ENCODE assay signal across 28 cellular contexts in genomic region chr6:121515615-121516265, GRCh38.
A peak's percentile ranks its signal among the peaks of the same experiment; 100 is the strongest.
DNase-seq lines count a peak whose midpoint lies in the region; ATAC-seq, FAIRE-seq and TF ChIP-seq lines count a peak whose summit lies in the region.
"Had no signal": no experiment of that assay in that cellular context is flagged by ENCODE, and none has a peak within 500 bp of the region (broad histone marks: within the 10 kb centered on the region; RNA-seq: fewer than 3 reads in every experiment).

No MANE protein-coding gene starts in this region.

- peaks cover 12% of the 10 kb centered on the region for H3K4me1 ChIP-seq in mesodermal cell (ENCODE audit: control insufficient read depth, insufficient read depth, low read length, poor library complexity, severe bottlenecking)
- H3K4me1 ChIP-seq: pancreas, right lobe of liver, transverse colon had no signal

- ATAC-seq in GM18505 (IDR thresholded peaks at IDR 0.05; ENCODE audit: unreplicated experiment) (no peak), HG02588 (IDR thresholded peaks at IDR 0.05; ENCODE audit: unreplicated experiment) (no peak)
- ATAC-seq in activated CD4-positive, CD25-positive, alpha-beta regulatory T cell treated with anti-CD3 and anti-CD28 coated beads, Interleukin-2, amount 50 U/mL, for 24 hours, result no peak
- ATAC-seq: pancreas; right lobe of liver; stimulated activated naive CD8-positive, alpha-beta T cell treated with anti-CD3 and anti-CD28 coated beads, Interleukin-15, amount 100 ng/mL, for 72 hours had no signal

- peak overlapping the region; percentile 96 for H3K27ac Mint-ChIP-seq in Calu3 (ENCODE audit: unreplicated experiment)
- H3K27ac Mint-ChIP-seq: activated naive CD4-positive, alpha-beta T cell treated with anti-CD3 and anti-CD28 coated beads, Interleukin-2, amount 10 ng/mL, durations not matched to agents 7 days and 5 days; activated T-helper 1 cell treated with anti-CD3 and anti-CD28 coated beads, Interleukin-12 subunit alpha, Interleukin-12 subunit beta, Interleukin-2, Interleukin-4 antibody, amounts not matched to agents 30 ng/mL and 10 ng/mL and 1 ng/mL, durations not matched to agents 14 hours and 24 hours and 36 hours; nephron progenitor cell; stimulated activated naive CD8-positive, alpha-beta T cell treated with anti-CD3 and anti-CD28 coated beads, Interleukin-15, amount 100 ng/mL, for 72 hours had no signal

- no peak overlapping the region for H3K4me3 Mint-ChIP-seq in Calu3 (ENCODE audit: low read depth, unreplicated experiment)
- H3K4me3 Mint-ChIP-seq: activated naive CD4-positive, alpha-beta T cell treated with anti-CD3 and anti-CD28 coated beads, Interleukin-2, amount 10 ng/mL, durations not matched to agents 7 days and 5 days; activated T-helper 1 cell treated with anti-CD3 and anti-CD28 coated beads, Interleukin-12 subunit alpha, Interleukin-12 subunit beta, Interleukin-2, Interleukin-4 antibody, amounts not matched to agents 30 ng/mL and 10 ng/mL and 1 ng/mL, durations not matched to agents 14 hours and 24 hours and 36 hours; nephron progenitor cell; stimulated activated naive CD8-positive, alpha-beta T cell treated with anti-CD3 and anti-CD28 coated beads, Interleukin-15, amount 100 ng/mL, for 72 hours had no signal

- H3K36me3 Mint-ChIP-seq in Calu3 (ENCODE audit: insufficient read depth, unreplicated experiment), result peaks cover 18% of the 10 kb centered on the region
- H3K36me3 Mint-ChIP-seq: activated naive CD4-positive, alpha-beta T cell treated with anti-CD3 and anti-CD28 coated beads, Interleukin-2, amount 10 ng/mL, durations not matched to agents 7 days and 5 days had no signal

- H3K9me3 ChIP-seq in mesodermal cell (ENCODE audit: control insufficient read depth, low read length), result no peaks in the 10 kb centered on the region
- H3K9me3 ChIP-seq: pancreas, right lobe of liver, transverse colon had no signal

- H3K9me3 Mint-ChIP-seq in Calu3 (ENCODE audit: low read depth, unreplicated experiment), result peaks cover 2% of the 10 kb centered on the region
- H3K9me3 Mint-ChIP-seq: activated naive CD4-positive, alpha-beta T cell treated with anti-CD3 and anti-CD28 coated beads, Interleukin-2, amount 10 ng/mL, durations not matched to agents 7 days and 5 days; activated T-helper 1 cell treated with anti-CD3 and anti-CD28 coated beads, Interleukin-12 subunit alpha, Interleukin-12 subunit beta, Interleukin-2, Interleukin-4 antibody, amounts not matched to agents 30 ng/mL and 10 ng/mL and 1 ng/mL, durations not matched to agents 14 hours and 24 hours and 36 hours; nephron progenitor cell; stimulated activated naive CD8-positive, alpha-beta T cell treated with anti-CD3 and anti-CD28 coated beads, Interleukin-15, amount 100 ng/mL, for 72 hours had no signal

- 100% methylated on average over 1 of the region's 1 CpG for WGBS in mesodermal cell (ENCODE audit: insufficient coverage in 2 of 2), 2 experiments

- DNase-seq in Calu3, result no peak
- DNase-seq in RPMI7951 (ENCODE audit: low read depth), result peak; percentile 31
- no peak for DNase-seq in AML-193 (lab: John Stamatoyannopoulos, UW)
- DNase-seq: activated CD4-positive, alpha-beta T cell treated with anti-CD3 and anti-CD28 coated beads, Interleukin-2, amount 50 U/mL, for 1 hour; activated naive CD4-positive, alpha-beta T cell treated with anti-CD3 and anti-CD28 coated beads, Interleukin-2, amount 10 ng/mL, durations not matched to agents 7 days and 5 days; amygdala; central memory CD4-positive, alpha-beta T cell; GF-D8; hypothalamus; Karpas-422; NCI-H1048; NCI-H187; NCI-H69; nephron progenitor cell; pancreas; right lobe of liver; stimulated activated naive CD8-positive, alpha-beta T cell treated with anti-CD3 and anti-CD28 coated beads, Interleukin-15, amount 100 ng/mL, for 72 hours; transverse colon had no signal

- intact Hi-C loops in Calu3 (cut with micrococcal nuclease; ENCODE audit: unreplicated experiment), result loop anchor here (1.0 kb wide), 1 partner anchor 11 kb away; no protein-coding TSS in a partner anchor

- H3K27ac ChIP-seq in mesodermal cell (ENCODE audit: low read depth, low read length, severe bottlenecking), result peak overlapping the region; percentile 31
- H3K27ac ChIP-seq: pancreas, right lobe of liver, transverse colon had no signal

- TF ChIP-seq POLR2A in GM18505 (IDR thresholded peaks at IDR 0.05; ENCODE audit: borderline replicate concordance, extremely low read depth, insufficient read depth, insufficient read length), result no peak

- CTCF ChIA-PET in Calu3 (lab: Charles Lee), result interaction anchor here (0.6 to 1.0 kb wide), 2 partner anchors 9 to 15 kb away, joined by 3 to 6 read pairs; no protein-coding TSS in a partner anchor

- H3K36me3 ChIP-seq in mesodermal cell (ENCODE audit: control insufficient read depth, insufficient read depth, low read length), result no peaks in the 10 kb centered on the region
- H3K36me3 ChIP-seq: pancreas, right lobe of liver, transverse colon had no signal

- no peak for TF ChIP-seq CTCF in Calu3 (IDR thresholded peaks at IDR 0.05; ENCODE audit: unreplicated experiment)

- FAIRE-seq in endometrium (lab: Jason Lieb, UNC), result peak; percentile 66
- FAIRE-seq: frontal cortex, H1, islet of Langerhans, pancreas, RCC 7860 had no signal

- no peaks in the 10 kb centered on the region for H3K27me3 Mint-ChIP-seq in Calu3 (ENCODE audit: unreplicated experiment)
- H3K27me3 Mint-ChIP-seq: activated naive CD4-positive, alpha-beta T cell treated with anti-CD3 and anti-CD28 coated beads, Interleukin-2, amount 10 ng/mL, durations not matched to agents 7 days and 5 days; stimulated activated naive CD8-positive, alpha-beta T cell treated with anti-CD3 and anti-CD28 coated beads, Interleukin-15, amount 100 ng/mL, for 72 hours had no signal

- BruUV-seq in Calu3 (replicated peaks; lab: Mats Ljungman, UMichigan), result no TSS peak

- H3K4me1 Mint-ChIP-seq in Calu3 (ENCODE audit: low read depth, unreplicated experiment), result peaks cover 34% of the 10 kb centered on the region
- H3K4me1 Mint-ChIP-seq: activated naive CD4-positive, alpha-beta T cell treated with anti-CD3 and anti-CD28 coated beads, Interleukin-2, amount 10 ng/mL, durations not matched to agents 7 days and 5 days; stimulated activated naive CD8-positive, alpha-beta T cell treated with anti-CD3 and anti-CD28 coated beads, Interleukin-15, amount 100 ng/mL, for 72 hours had no signal

- no peak overlapping the region for H3K4me3 ChIP-seq in mesodermal cell (ENCODE audit: extremely low read depth, insufficient read depth, low read length, poor library complexity, severe bottlenecking)
- H3K4me3 ChIP-seq: pancreas, right lobe of liver, transverse colon had no signal
